ENCODE assay signal across 9 cellular contexts in the genomic region with DNA sequence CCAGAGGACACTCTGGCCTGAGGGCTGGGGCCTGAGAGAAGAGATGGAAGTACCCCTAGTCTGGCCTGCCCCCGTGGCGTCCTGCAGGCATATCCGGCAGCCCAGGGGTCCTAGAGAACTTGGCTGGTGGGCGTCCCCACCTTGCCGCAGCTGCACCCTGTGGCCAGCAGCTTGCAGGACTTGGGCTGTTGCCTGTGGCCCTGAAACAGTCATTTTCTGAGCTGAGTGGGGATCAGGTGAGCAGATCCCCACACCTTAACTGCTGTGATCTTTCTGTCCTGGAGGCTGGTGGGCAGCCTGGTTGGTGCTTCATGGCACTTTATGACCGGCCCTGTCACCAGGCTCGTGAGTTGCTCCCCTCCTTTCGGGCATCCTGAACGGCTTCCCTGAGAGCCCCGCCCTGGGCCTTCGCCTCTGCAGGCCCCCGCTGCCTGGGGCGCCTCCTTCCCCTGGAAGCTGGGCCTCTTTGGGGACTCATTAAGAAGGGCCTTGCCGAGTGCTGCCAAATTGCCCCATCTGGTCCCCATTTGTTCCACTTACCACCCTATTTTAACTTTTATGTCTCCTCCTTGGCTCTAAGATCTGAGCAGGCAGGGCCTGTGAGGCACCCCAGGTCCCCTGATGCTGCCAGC.
DNase-seq lines count a peak whose midpoint lies in the region; ATAC-seq, FAIRE-seq and TF ChIP-seq lines count a peak whose summit lies in the region.
"Had no signal": no experiment of that assay in that cellular context is flagged by ENCODE, and none has a peak within 500 bp of the region (broad histone marks: within the 10 kb centered on the region; RNA-seq: fewer than 3 reads in every experiment).

No MANE protein-coding gene starts in this region.

- H3K4me3 ChIP-seq in skin epidermis = no peak overlapping the region
- H3K4me3 ChIP-seq: K562 had no signal

- TF ChIP-seq POLR2A in GM18505 (IDR thresholded peaks at IDR 0.05; ENCODE audit: borderline replicate concordance, extremely low read depth, insufficient read depth, insufficient read length) = peak; percentile 27
- TF ChIP-seq POLR2A in H54 (IDR thresholded peaks at IDR 0.05; ENCODE audit: low read depth, low read length) = no peak

- ATAC-seq in GM18505 (IDR thresholded peaks at IDR 0.05; ENCODE audit: unreplicated experiment) = no peak
- no peak for ATAC-seq in effector memory CD8-positive, alpha-beta T cell (replicated peaks)
- ATAC-seq: PC-3 had no signal

- peak overlapping the region in 19 of 21 experiments; percentile 10 to 97 (median 76) for H3K27ac ChIP-seq in skin epidermis

- peak overlapping the region; percentile 94 to 99 for H3K27ac Mint-ChIP-seq in effector memory CD8-positive, alpha-beta T cell

- DNase-seq in NCI-H446 treated with DMSO at 0.1 percent for 48 hours (lab: John Stamatoyannopoulos, UW) (peak; percentile 56), H54 (ENCODE audit: insufficient read length, low spot score) (no peak), activated gamma-delta T cell treated with Interleukin-2 at 50 U/mL for 16 hours (no peak), posterior vena cava (ENCODE audit: low spot score) (no peak)
- no peak for DNase-seq in effector memory CD8-positive, alpha-beta T cell
- DNase-seq: PC-3 had no signal

- H3K27me3 Mint-ChIP-seq in effector memory CD8-positive, alpha-beta T cell = no peaks in the 10 kb centered on the region

- H3K4me3 Mint-ChIP-seq in effector memory CD8-positive, alpha-beta T cell = peak overlapping the region; percentile 70 to 82

- no peak for FAIRE-seq in H54 (lab: Jason Lieb, UNC)
- FAIRE-seq: K562 had no signal

- peaks cover 31% of the 10 kb centered on the region for H3K36me3 Mint-ChIP-seq in effector memory CD8-positive, alpha-beta T cell (ENCODE audit: insufficient read depth)

- intact Hi-C loops in posterior vena cava (cut with DNase I) = loop anchor here in 1 of 2 donors (5.0 kb wide), 1 partner anchor 48 kb away; no protein-coding TSS in a partner anchor

- peaks cover 76 to 81% of the 10 kb centered on the region in 2 donors for H3K4me1 Mint-ChIP-seq in effector memory CD8-positive, alpha-beta T cell (ENCODE audit: low read depth in 2 of 2)

- H3K9me3 Mint-ChIP-seq in effector memory CD8-positive, alpha-beta T cell = no peaks in the 10 kb centered on the region
